Comparison of ENCODE assay signal across 1 cellular context in genomic region chr20:62426678-62427077, GRCh38.
TF ChIP-seq lines count a peak whose summit lies in the region.

No MANE protein-coding gene starts in this region.

TF ChIP-seq in HepG2, 621 proteins besides CTCF, POLR2A, EP300 and RAD21 (continues in another document):
- TF ChIP-seq ZNF329 (CRISPR knock-in tag; IDR thresholded peaks at IDR 0.05; ENCODE audit: low read depth): no peak
- no peak for TF ChIP-seq TMF1 (CRISPR knock-in tag; IDR thresholded peaks at IDR 0.05; ENCODE audit: low read depth)
- no peak for TF ChIP-seq REPIN1 (CRISPR knock-in tag; IDR thresholded peaks at IDR 0.05; ENCODE audit: borderline replicate concordance, low read depth)
- TF ChIP-seq FOXA3 (CRISPR knock-in tag; IDR thresholded peaks at IDR 0.05): no peak
- TF ChIP-seq FOXC1 (CRISPR knock-in tag; IDR thresholded peaks at IDR 0.05; ENCODE audit: borderline replicate concordance): no peak
- no peak for TF ChIP-seq ZNF709 (CRISPR knock-in tag; IDR thresholded peaks at IDR 0.05)
- TF ChIP-seq RXRB (CRISPR knock-in tag; IDR thresholded peaks at IDR 0.05; ENCODE audit: borderline replicate concordance): no peak
- TF ChIP-seq SIX4 (CRISPR knock-in tag; IDR thresholded peaks at IDR 0.05): peak; percentile 67; the same call in 1 of the 2 replicates
- no peak for TF ChIP-seq TEAD2 (CRISPR knock-in tag; IDR thresholded peaks at IDR 0.05)
- TF ChIP-seq HMGXB3 (CRISPR knock-in tag; IDR thresholded peaks at IDR 0.05; ENCODE audit: borderline replicate concordance): no peak
- no peak for TF ChIP-seq NFKBIZ (CRISPR knock-in tag; IDR thresholded peaks at IDR 0.05)
- TF ChIP-seq RELA (CRISPR knock-in tag; IDR thresholded peaks at IDR 0.05): no peak
- TF ChIP-seq MED13 (CRISPR knock-in tag; IDR thresholded peaks at IDR 0.05): no peak
- no peak for TF ChIP-seq CREM (IDR thresholded peaks at IDR 0.05)
- TF ChIP-seq CREM (CRISPR knock-in tag; IDR thresholded peaks at IDR 0.05): no peak
- TF ChIP-seq JDP2 (CRISPR knock-in tag; IDR thresholded peaks at IDR 0.05; ENCODE audit: borderline replicate concordance): no peak
- TF ChIP-seq CCDC6 (CRISPR knock-in tag; IDR thresholded peaks at IDR 0.05): 0 out of 2 replicates have a peak, but pooled peaks have one; percentile 38
- TF ChIP-seq ZNF800 (CRISPR knock-in tag; IDR thresholded peaks at IDR 0.05): no peak
- TF ChIP-seq DPF2 (CRISPR knock-in tag; IDR thresholded peaks at IDR 0.05; ENCODE audit: borderline replicate concordance, low read depth): no peak
- TF ChIP-seq FOXA1 (IDR thresholded peaks at IDR 0.05): no peak
- TF ChIP-seq FOXA1 (CRISPR knock-in tag; IDR thresholded peaks at IDR 0.05): 0 out of 2 replicates have a peak, but pooled peaks have one; percentile 30
- no peak for TF ChIP-seq ATF7 (IDR thresholded peaks at IDR 0.05)
- TF ChIP-seq ATF7 (CRISPR knock-in tag; IDR thresholded peaks at IDR 0.05): no peak
- no peak for TF ChIP-seq PRDM15 (CRISPR knock-in tag; IDR thresholded peaks at IDR 0.05)
- TF ChIP-seq GFI1 (CRISPR knock-in tag; IDR thresholded peaks at IDR 0.05; ENCODE audit: borderline replicate concordance): no peak
- no peak for TF ChIP-seq ZNF142 (CRISPR knock-in tag; IDR thresholded peaks at IDR 0.05)
- no peak for TF ChIP-seq DR1 (CRISPR knock-in tag; IDR thresholded peaks at IDR 0.05)
- TF ChIP-seq PHF8 (CRISPR knock-in tag; IDR thresholded peaks at IDR 0.05): no peak
- no peak for TF ChIP-seq ZNF747 (CRISPR knock-in tag; IDR thresholded peaks at IDR 0.05; ENCODE audit: borderline replicate concordance)
- no peak for TF ChIP-seq ZFP91 (CRISPR knock-in tag; IDR thresholded peaks at IDR 0.05; ENCODE audit: borderline replicate concordance)
- no peak for TF ChIP-seq NCOA1 (CRISPR knock-in tag; IDR thresholded peaks at IDR 0.05)
- 0 out of 2 replicates have a peak, but pooled peaks have one; percentile 33 for TF ChIP-seq ZNF350 (CRISPR knock-in tag; IDR thresholded peaks at IDR 0.05; ENCODE audit: borderline replicate concordance, low read depth)
- TF ChIP-seq ZSCAN29 (CRISPR knock-in tag; conservative IDR thresholded peaks at IDR 0.05): no peak
- TF ChIP-seq RARG (CRISPR knock-in tag; IDR thresholded peaks at IDR 0.05; ENCODE audit: low read depth): no peak
- TF ChIP-seq SNRNP70 (IDR thresholded peaks at IDR 0.05; ENCODE audit: low read depth, low read length): no peak
- no peak for TF ChIP-seq AKNA (CRISPR knock-in tag; IDR thresholded peaks at IDR 0.05; ENCODE audit: borderline replicate concordance)
- TF ChIP-seq ZNF3 (CRISPR knock-in tag; IDR thresholded peaks at IDR 0.05): no peak
- no peak for TF ChIP-seq ZNF235 (CRISPR knock-in tag; IDR thresholded peaks at IDR 0.05; ENCODE audit: borderline replicate concordance)
